Comparison of ENCODE assay signal across 19 cellular contexts in the genomic region with DNA sequence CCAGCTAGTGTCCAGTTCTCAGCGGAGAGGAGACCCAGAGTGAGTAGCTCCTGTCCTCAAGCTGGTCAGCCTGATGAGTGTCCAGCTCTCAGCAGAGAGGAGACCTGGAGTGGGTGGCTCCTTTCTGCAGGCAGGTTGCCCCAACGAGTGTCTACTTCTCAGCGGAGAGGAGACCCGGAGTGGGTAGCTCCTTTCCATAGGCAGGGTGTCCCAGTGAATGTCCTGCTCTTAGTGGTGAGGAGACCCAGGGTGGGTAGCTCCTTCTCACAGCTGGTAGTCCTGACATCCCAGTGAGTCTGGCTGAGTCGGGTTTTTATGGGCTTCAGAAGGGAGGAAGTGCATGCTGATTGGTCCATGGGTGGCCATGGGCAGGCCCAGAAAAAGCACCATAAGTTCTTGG.
"Had no signal": no experiment of that assay in that cellular context is flagged by ENCODE, and none has a peak within 500 bp of the region (broad histone marks: within the 10 kb centered on the region; RNA-seq: fewer than 3 reads in every experiment).

No MANE protein-coding gene starts in this region.

- H3K4me3 ChIP-seq: left lung, prostate gland, skin epidermis, spleen, thoracic aorta, tibial nerve, upper lobe of left lung, uterus had no signal

- H3K4me1 ChIP-seq: left lung, prostate gland, spleen, tibial nerve, upper lobe of left lung, uterus had no signal

- H3K4me1 Mint-ChIP-seq: naive thymus-derived CD8-positive, alpha-beta T cell; nephron progenitor cell; stimulated activated naive B cell treated with anti-CD40 and anti-IgM and Interleukin-4, amounts not matched to agents 10 μg/mL and 1 μg/mL and 100 μg/mL, for 72 hours had no signal

- H3K27ac Mint-ChIP-seq: effector memory CD8-positive, alpha-beta T cell; nephron progenitor cell; stimulated activated naive B cell treated with anti-CD40 and anti-IgM and Interleukin-4, amounts not matched to agents 10 μg/mL and 1 μg/mL and 100 μg/mL, for 72 hours; stimulated activated naive CD8-positive, alpha-beta T cell treated with anti-CD3 and anti-CD28 coated beads, Interleukin-15, Interleukin-2, amounts not matched to agents 100 ng/mL and 50 ng/mL, for 24 hours had no signal

- H3K36me3 ChIP-seq: prostate gland, thoracic aorta, uterus had no signal

- H3K27ac ChIP-seq: left lung, prostate gland, skin epidermis, spleen, thoracic aorta, tibial nerve, upper lobe of left lung, uterus had no signal

- ATAC-seq: effector memory CD8-positive, alpha-beta T cell; left lung; naive thymus-derived CD8-positive, alpha-beta T cell; right cardiac atrium; stimulated activated naive B cell treated with anti-CD40 and anti-IgM and Interleukin-4, amounts not matched to agents 10 μg/mL and 1 μg/mL and 100 μg/mL, for 72 hours had no signal

- H3K9me3 ChIP-seq: prostate gland, thoracic aorta, upper lobe of left lung, uterus had no signal

- H3K4me3 Mint-ChIP-seq: effector memory CD8-positive, alpha-beta T cell; naive thymus-derived CD8-positive, alpha-beta T cell; nephron progenitor cell; stimulated activated naive B cell treated with anti-CD40 and anti-IgM and Interleukin-4, amounts not matched to agents 10 μg/mL and 1 μg/mL and 100 μg/mL, for 72 hours; stimulated activated naive CD8-positive, alpha-beta T cell treated with anti-CD3 and anti-CD28 coated beads, Interleukin-15, Interleukin-2, amounts not matched to agents 100 ng/mL and 50 ng/mL, for 24 hours had no signal

- DNase-seq: cortex of kidney; effector memory CD8-positive, alpha-beta T cell; hypothalamus; kidney; nephron progenitor cell; nucleus accumbens; right cardiac atrium; spleen; stimulated activated CD4-positive, alpha-beta T cell treated with anti-CD3 and anti-CD28 coated beads, Interleukin-4, amount 100 ng/mL, for 4 hours; stimulated activated naive B cell treated with anti-CD40 and anti-IgM and Interleukin-4, amounts not matched to agents 10 μg/mL and 1 μg/mL and 100 μg/mL, for 72 hours; uterus had no signal

- H3K9me3 Mint-ChIP-seq: effector memory CD8-positive, alpha-beta T cell; stimulated activated naive CD8-positive, alpha-beta T cell treated with anti-CD3 and anti-CD28 coated beads, Interleukin-15, Interleukin-2, amounts not matched to agents 100 ng/mL and 50 ng/mL, for 24 hours had no signal

- H3K27me3 ChIP-seq: left lung, spleen, tibial nerve, upper lobe of left lung, uterus had no signal
